Comparison of ENCODE assay signal across 13 cellular contexts in genomic region chr6:27541212-27541931, GRCh38.
DNase-seq lines count a peak whose midpoint lies in the region; ATAC-seq and TF ChIP-seq lines count a peak whose summit lies in the region.
"Had no signal": no experiment of that assay in that cellular context is flagged by ENCODE, and none has a peak within 500 bp of the region (broad histone marks: within the 10 kb centered on the region; RNA-seq: fewer than 3 reads in every experiment).

No MANE protein-coding gene starts in this region.

- H3K27ac ChIP-seq in neural progenitor cell = no peak overlapping the region
- H3K27ac ChIP-seq: body of pancreas, suprapubic skin had no signal

- peaks cover 22% of the 10 kb centered on the region for H3K4me1 Mint-ChIP-seq in activated T-cell treated with anti-CD3 and anti-CD28 coated beads, Interleukin-2, amount 50 U/mL, for 72 hours (ENCODE audit: low read depth)
- H3K4me1 Mint-ChIP-seq in IgD-negative memory B cell (peaks cover 10 to 16% (median 11%) of the 10 kb centered on the region in 3 donors), neural progenitor cell (peaks cover 14% of the 10 kb centered on the region)
- H3K4me1 Mint-ChIP-seq in activated naive CD8-positive, alpha-beta T cell (ENCODE audit: low read depth) = peaks cover 13% of the 10 kb centered on the region

- no peak for TF ChIP-seq CTCF in neural progenitor cell (IDR thresholded peaks at IDR 0.05)

- H4K20me1 ChIP-seq in neural progenitor cell (ENCODE audit: low read depth) = no peaks in the 10 kb centered on the region

- no peaks in the 10 kb centered on the region for H3K36me3 ChIP-seq in neural progenitor cell
- H3K36me3 ChIP-seq: suprapubic skin had no signal

- H3K27ac Mint-ChIP-seq in activated T-cell treated with anti-CD3 and anti-CD28 coated beads, Interleukin-2, amount 50 U/mL, for 72 hours = peak overlapping the region; percentile 60
- peak overlapping the region in 2 of 3 donors; percentile 5 to 75 for H3K27ac Mint-ChIP-seq in IgD-negative memory B cell
- H3K27ac Mint-ChIP-seq in activated naive CD8-positive, alpha-beta T cell = peak overlapping the region; percentile 8
- no peak overlapping the region for H3K27ac Mint-ChIP-seq in neural progenitor cell

- no peaks in the 10 kb centered on the region for H3K4me1 ChIP-seq in neural progenitor cell
- H3K4me1 ChIP-seq: body of pancreas had no signal

- H3K9me3 ChIP-seq in neural progenitor cell (ENCODE audit: low read depth) = no peaks in the 10 kb centered on the region
- H3K9me3 ChIP-seq: suprapubic skin had no signal

- no peak overlapping the region for H3K4me2 ChIP-seq in neural progenitor cell

- no peak overlapping the region for H3K9ac ChIP-seq in neural progenitor cell

- peaks cover 72% of the 10 kb centered on the region for H3K27me3 ChIP-seq in neural progenitor cell

- H3K79me2 ChIP-seq in neural progenitor cell (ENCODE audit: low read depth) = no peaks in the 10 kb centered on the region

- peaks cover 31% of the 10 kb centered on the region for H3F3A ChIP-seq in neural progenitor cell (ENCODE audit: low read depth)

- H3K9me3 Mint-ChIP-seq in activated T-cell treated with anti-CD3 and anti-CD28 coated beads, Interleukin-2, amount 50 U/mL, for 72 hours = peaks cover 0 to 2% of the 10 kb centered on the region in 2 donors
- H3K9me3 Mint-ChIP-seq in IgD-negative memory B cell (peaks cover 4 to 20% (median 14%) of the 10 kb centered on the region in 3 donors), neural progenitor cell (peaks cover 8% of the 10 kb centered on the region)
- H3K9me3 Mint-ChIP-seq in activated naive CD8-positive, alpha-beta T cell (ENCODE audit: low read depth) = no peaks in the 10 kb centered on the region

- peaks cover 80% of the 10 kb centered on the region for H3K27me3 Mint-ChIP-seq in activated T-cell treated with anti-CD3 and anti-CD28 coated beads, Interleukin-2, amount 50 U/mL, for 72 hours (ENCODE audit: low read depth)
- H3K27me3 Mint-ChIP-seq in IgD-negative memory B cell = peaks cover 51% of the 10 kb centered on the region
- peaks cover 66% of the 10 kb centered on the region for H3K27me3 Mint-ChIP-seq in activated naive CD8-positive, alpha-beta T cell
- H3K27me3 Mint-ChIP-seq in neural progenitor cell (ENCODE audit: insufficient read depth, low read depth) = peaks cover 43% of the 10 kb centered on the region

- no peak overlapping the region for H2AFZ ChIP-seq in neural progenitor cell (replicated peaks)

- no peak overlapping the region for H3K4me3 ChIP-seq in neural progenitor cell
- H3K4me3 ChIP-seq: body of pancreas, suprapubic skin had no signal

- no peak overlapping the region for H3K4me3 Mint-ChIP-seq in activated T-cell treated with anti-CD3 and anti-CD28 coated beads, Interleukin-2, amount 50 U/mL, for 72 hours
- no peak overlapping the region for H3K4me3 Mint-ChIP-seq in IgD-negative memory B cell
- no peak overlapping the region for H3K4me3 Mint-ChIP-seq in activated naive CD8-positive, alpha-beta T cell
- no peak overlapping the region for H3K4me3 Mint-ChIP-seq in neural progenitor cell

- no peak for DNase-seq in activated T-cell treated with anti-CD3 and anti-CD28 coated beads, Interleukin-2, amount 50 U/mL, for 72 hours
- DNase-seq in activated T-cell treated with anti-CD3 and anti-CD28 coated beads for 4 hours = no peak
- peak; percentile 39 for DNase-seq in neural progenitor cell (ENCODE audit: low spot score)
- DNase-seq in RKO (ENCODE audit: low spot score) = no peak
- DNase-seq in SHP77 (lab: John Stamatoyannopoulos, UW) = no peak
- DNase-seq in GM19238 (ENCODE audit: insufficient read length, low spot score) = no peak
- DNase-seq: AML-193, body of pancreas, MV-4-11, NCI-H526 treated with DMSO at 0.1 percent for 48 hours had no signal

- H3K36me3 Mint-ChIP-seq in activated T-cell treated with anti-CD3 and anti-CD28 coated beads, Interleukin-2, amount 50 U/mL, for 72 hours (ENCODE audit: insufficient read depth in 2 of 2) = peaks cover 6 to 9% of the 10 kb centered on the region in 2 donors
- H3K36me3 Mint-ChIP-seq in IgD-negative memory B cell (peaks cover under 1% of the 10 kb centered on the region), neural progenitor cell (no peaks in the 10 kb centered on the region)
- H3K36me3 Mint-ChIP-seq in activated naive CD8-positive, alpha-beta T cell = peaks cover 3% of the 10 kb centered on the region

- no peak for ATAC-seq in activated T-cell treated with anti-CD3 and anti-CD28 coated beads, Interleukin-2, amount 50 U/mL, for 72 hours (replicated peaks in 1 of 2)
- ATAC-seq: body of pancreas had no signal
